Comparison of ENCODE assay signal across 1 cellular context in the genomic region with DNA sequence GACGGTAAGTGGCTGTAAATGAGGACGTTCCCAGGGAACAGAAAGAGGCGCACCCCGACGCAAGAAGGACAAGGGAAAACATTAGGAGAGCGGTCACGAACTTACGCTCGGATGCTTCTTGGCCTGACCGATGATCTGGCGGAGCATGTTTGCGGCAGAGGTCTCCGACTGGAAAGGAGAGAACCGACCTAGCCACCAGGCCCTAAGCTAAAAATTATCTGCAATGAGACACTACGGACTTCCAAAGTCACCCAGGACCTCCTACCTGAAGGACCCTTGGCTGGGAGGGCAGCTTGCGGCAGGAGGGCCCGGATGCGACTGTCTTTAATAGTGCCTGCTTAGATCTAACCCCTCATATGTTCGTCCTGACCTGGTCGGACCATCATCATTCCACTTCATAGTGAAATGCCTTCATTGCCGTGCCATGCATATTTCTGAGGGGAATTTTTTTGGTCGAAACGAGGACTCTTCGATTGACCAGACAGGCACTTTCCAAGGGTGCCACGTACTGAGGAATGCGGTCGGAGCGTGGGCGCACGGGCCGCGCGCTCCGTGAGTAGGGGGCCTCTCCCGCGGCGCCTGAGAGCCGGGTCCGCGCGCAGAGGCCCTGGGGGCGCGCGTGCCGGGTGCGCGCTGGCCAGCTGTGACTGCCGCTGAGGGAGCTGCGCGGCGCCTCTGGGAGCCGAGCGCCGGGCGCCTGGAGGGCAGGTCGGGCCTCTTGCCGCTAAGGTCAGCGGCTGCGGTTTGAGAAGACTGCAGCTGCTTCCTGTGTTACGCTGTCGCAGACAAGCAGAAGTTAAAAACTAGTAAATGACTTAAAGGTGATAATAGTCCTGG.
TF ChIP-seq lines count a peak whose summit lies in the region.

No MANE protein-coding gene starts in this region.

TF ChIP-seq in HepG2, 621 proteins besides CTCF, POLR2A, EP300 and RAD21 (continued from another document and continues in another):
- TF ChIP-seq, protein P1, sequence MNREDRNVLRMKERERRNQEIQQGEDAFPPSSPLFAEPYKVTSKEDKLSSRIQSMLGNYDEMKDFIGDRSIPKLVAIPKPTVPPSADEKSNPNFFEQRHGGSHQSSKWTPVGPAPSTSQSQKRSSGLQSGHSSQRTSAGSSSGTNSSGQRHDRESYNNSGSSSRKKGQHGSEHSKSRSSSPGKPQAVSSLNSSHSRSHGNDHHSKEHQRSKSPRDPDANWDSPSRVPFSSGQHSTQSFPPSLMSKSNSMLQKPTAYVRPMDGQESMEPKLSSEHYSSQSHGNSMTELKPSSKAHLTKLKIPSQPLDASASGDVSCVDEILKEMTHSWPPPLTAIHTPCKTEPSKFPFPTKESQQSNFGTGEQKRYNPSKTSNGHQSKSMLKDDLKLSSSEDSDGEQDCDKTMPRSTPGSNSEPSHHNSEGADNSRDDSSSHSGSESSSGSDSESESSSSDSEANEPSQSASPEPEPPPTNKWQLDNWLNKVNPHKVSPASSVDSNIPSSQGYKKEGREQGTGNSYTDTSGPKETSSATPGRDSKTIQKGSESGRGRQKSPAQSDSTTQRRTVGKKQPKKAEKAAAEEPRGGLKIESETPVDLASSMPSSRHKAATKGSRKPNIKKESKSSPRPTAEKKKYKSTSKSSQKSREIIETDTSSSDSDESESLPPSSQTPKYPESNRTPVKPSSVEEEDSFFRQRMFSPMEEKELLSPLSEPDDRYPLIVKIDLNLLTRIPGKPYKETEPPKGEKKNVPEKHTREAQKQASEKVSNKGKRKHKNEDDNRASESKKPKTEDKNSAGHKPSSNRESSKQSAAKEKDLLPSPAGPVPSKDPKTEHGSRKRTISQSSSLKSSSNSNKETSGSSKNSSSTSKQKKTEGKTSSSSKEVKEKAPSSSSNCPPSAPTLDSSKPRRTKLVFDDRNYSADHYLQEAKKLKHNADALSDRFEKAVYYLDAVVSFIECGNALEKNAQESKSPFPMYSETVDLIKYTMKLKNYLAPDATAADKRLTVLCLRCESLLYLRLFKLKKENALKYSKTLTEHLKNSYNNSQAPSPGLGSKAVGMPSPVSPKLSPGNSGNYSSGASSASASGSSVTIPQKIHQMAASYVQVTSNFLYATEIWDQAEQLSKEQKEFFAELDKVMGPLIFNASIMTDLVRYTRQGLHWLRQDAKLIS (CRISPR knock-in tag; IDR thresholded peaks at IDR 0.05), result peak; percentile 42; the same call in 1 of the 2 replicates
- TF ChIP-seq CHD4 (IDR thresholded peaks at IDR 0.05; ENCODE audit: borderline replicate concordance, low read length) (no peak), MED8 (CRISPR knock-in tag; IDR thresholded peaks at IDR 0.05; ENCODE audit: insufficient replicate concordance) (no peak), TBX2 (CRISPR knock-in tag; IDR thresholded peaks at IDR 0.05; ENCODE audit: borderline replicate concordance) (peak; percentile 3; the same call in 1 of the 2 replicates), ZFP62 (CRISPR knock-in tag; IDR thresholded peaks at IDR 0.05) (no peak), RBFOX2 (IDR thresholded peaks at IDR 0.05; ENCODE audit: low read depth, low read length) (peak; percentile 96), NFATC3 (CRISPR knock-in tag; IDR thresholded peaks at IDR 0.05) (no peak), SALL1 (CRISPR knock-in tag; IDR thresholded peaks at IDR 0.05) (peak; percentile 78), SIN3B (IDR thresholded peaks at IDR 0.05; ENCODE audit: low read length) (no peak), FOXP1 (IDR thresholded peaks at IDR 0.05) (no peak), FOXP1 (CRISPR knock-in tag; IDR thresholded peaks at IDR 0.05) (no peak), FOXM1 (CRISPR knock-in tag; IDR thresholded peaks at IDR 0.05) (no peak), ZNF143 (CRISPR knock-in tag; IDR thresholded peaks at IDR 0.05) (peak; percentile 50), ZSCAN9 (CRISPR knock-in tag; IDR thresholded peaks at IDR 0.05; ENCODE audit: borderline replicate concordance) (peak; percentile 41; the same call in 1 of the 2 replicates), AHR (CRISPR knock-in tag; IDR thresholded peaks at IDR 0.05) (peak; percentile 91; the same call in 1 of the 2 replicates), ZNF124 (CRISPR knock-in tag; IDR thresholded peaks at IDR 0.05) (peak; percentile 15; the same call in 1 of the 2 replicates), IKZF1 (IDR thresholded peaks at IDR 0.05) (no peak), NFYB (CRISPR knock-in tag; IDR thresholded peaks at IDR 0.05) (peak; percentile 24; the same call in 1 of the 2 replicates), ATF1 (CRISPR knock-in tag; IDR thresholded peaks at IDR 0.05) (no peak), ZFP82 (CRISPR knock-in tag; IDR thresholded peaks at IDR 0.05; ENCODE audit: borderline replicate concordance) (no peak; the same call in 1 of the 2 replicates), ZNF333 (CRISPR knock-in tag; IDR thresholded peaks at IDR 0.05; ENCODE audit: borderline replicate concordance) (no peak), ZSCAN20 (CRISPR knock-in tag; IDR thresholded peaks at IDR 0.05; ENCODE audit: borderline replicate concordance) (0 out of 2 replicates have a peak, but pooled peaks have one; percentile 63), ZNF549 (CRISPR knock-in tag; IDR thresholded peaks at IDR 0.05) (no peak), RNF2 (conservative IDR thresholded peaks at IDR 0.05; ENCODE audit: low read depth) (no peak)
- TF ChIP-seq, protein P2, sequence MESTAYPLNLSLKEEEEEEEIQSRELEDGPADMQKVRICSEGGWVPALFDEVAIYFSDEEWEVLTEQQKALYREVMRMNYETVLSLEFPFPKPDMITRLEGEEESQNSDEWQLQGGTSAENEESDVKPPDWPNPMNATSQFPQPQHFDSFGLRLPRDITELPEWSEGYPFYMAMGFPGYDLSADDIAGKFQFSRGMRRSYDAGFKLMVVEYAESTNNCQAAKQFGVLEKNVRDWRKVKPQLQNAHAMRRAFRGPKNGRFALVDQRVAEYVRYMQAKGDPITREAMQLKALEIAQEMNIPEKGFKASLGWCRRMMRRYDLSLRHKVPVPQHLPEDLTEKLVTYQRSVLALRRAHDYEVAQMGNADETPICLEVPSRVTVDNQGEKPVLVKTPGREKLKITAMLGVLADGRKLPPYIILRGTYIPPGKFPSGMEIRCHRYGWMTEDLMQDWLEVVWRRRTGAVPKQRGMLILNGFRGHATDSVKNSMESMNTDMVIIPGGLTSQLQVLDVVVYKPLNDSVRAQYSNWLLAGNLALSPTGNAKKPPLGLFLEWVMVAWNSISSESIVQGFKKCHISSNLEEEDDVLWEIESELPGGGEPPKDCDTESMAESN (CRISPR knock-in tag; conservative IDR thresholded peaks at IDR 0.05), result peak; percentile 39; the same call in 1 of the 2 replicates
- TF ChIP-seq, protein P3, sequence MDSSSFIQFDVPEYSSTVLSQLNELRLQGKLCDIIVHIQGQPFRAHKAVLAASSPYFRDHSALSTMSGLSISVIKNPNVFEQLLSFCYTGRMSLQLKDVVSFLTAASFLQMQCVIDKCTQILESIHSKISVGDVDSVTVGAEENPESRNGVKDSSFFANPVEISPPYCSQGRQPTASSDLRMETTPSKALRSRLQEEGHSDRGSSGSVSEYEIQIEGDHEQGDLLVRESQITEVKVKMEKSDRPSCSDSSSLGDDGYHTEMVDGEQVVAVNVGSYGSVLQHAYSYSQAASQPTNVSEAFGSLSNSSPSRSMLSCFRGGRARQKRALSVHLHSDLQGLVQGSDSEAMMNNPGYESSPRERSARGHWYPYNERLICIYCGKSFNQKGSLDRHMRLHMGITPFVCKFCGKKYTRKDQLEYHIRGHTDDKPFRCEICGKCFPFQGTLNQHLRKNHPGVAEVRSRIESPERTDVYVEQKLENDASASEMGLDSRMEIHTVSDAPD (CRISPR knock-in tag; IDR thresholded peaks at IDR 0.05), result no peak
- TF ChIP-seq, protein P4, sequence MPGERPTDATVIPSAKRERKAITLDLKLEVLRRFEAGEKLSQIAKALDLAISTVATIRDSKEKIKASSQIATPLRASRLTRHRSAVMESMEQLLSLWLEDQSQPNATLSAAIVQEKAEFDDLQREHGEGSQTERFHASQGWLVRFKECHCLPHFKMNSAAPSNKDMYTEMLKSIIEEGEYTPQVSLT (CRISPR knock-in tag; IDR thresholded peaks at IDR 0.05; ENCODE audit: borderline replicate concordance, low read depth), result no peak
- TF ChIP-seq, protein P5, sequence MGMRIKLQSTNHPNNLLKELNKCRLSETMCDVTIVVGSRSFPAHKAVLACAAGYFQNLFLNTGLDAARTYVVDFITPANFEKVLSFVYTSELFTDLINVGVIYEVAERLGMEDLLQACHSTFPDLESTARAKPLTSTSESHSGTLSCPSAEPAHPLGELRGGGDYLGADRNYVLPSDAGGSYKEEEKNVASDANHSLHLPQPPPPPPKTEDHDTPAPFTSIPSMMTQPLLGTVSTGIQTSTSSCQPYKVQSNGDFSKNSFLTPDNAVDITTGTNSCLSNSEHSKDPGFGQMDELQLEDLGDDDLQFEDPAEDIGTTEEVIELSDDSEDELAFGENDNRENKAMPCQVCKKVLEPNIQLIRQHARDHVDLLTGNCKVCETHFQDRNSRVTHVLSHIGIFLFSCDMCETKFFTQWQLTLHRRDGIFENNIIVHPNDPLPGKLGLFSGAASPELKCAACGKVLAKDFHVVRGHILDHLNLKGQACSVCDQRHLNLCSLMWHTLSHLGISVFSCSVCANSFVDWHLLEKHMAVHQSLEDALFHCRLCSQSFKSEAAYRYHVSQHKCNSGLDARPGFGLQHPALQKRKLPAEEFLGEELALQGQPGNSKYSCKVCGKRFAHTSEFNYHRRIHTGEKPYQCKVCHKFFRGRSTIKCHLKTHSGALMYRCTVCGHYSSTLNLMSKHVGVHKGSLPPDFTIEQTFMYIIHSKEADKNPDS (CRISPR knock-in tag; IDR thresholded peaks at IDR 0.05), result no peak
- TF ChIP-seq, protein P6, sequence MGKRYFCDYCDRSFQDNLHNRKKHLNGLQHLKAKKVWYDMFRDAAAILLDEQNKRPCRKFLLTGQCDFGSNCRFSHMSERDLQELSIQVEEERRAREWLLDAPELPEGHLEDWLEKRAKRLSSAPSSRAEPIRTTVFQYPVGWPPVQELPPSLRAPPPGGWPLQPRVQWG (CRISPR knock-in tag; IDR thresholded peaks at IDR 0.05; ENCODE audit: borderline replicate concordance, low read depth), result no peak
- TF ChIP-seq, protein P7, sequence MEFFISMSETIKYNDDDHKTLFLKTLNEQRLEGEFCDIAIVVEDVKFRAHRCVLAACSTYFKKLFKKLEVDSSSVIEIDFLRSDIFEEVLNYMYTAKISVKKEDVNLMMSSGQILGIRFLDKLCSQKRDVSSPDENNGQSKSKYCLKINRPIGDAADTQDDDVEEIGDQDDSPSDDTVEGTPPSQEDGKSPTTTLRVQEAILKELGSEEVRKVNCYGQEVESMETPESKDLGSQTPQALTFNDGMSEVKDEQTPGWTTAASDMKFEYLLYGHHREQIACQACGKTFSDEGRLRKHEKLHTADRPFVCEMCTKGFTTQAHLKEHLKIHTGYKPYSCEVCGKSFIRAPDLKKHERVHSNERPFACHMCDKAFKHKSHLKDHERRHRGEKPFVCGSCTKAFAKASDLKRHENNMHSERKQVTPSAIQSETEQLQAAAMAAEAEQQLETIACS (CRISPR knock-in tag; IDR thresholded peaks at IDR 0.05), result peak; percentile 98
- TF ChIP-seq, protein P8, sequence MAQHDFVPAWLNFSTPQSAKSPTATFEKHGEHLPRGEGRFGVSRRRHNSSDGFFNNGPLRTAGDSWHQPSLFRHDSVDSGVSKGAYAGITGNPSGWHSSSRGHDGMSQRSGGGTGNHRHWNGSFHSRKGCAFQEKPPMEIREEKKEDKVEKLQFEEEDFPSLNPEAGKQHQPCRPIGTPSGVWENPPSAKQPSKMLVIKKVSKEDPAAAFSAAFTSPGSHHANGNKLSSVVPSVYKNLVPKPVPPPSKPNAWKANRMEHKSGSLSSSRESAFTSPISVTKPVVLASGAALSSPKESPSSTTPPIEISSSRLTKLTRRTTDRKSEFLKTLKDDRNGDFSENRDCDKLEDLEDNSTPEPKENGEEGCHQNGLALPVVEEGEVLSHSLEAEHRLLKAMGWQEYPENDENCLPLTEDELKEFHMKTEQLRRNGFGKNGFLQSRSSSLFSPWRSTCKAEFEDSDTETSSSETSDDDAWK (CRISPR knock-in tag; IDR thresholded peaks at IDR 0.05), result no peak
- TF ChIP-seq, protein P9, sequence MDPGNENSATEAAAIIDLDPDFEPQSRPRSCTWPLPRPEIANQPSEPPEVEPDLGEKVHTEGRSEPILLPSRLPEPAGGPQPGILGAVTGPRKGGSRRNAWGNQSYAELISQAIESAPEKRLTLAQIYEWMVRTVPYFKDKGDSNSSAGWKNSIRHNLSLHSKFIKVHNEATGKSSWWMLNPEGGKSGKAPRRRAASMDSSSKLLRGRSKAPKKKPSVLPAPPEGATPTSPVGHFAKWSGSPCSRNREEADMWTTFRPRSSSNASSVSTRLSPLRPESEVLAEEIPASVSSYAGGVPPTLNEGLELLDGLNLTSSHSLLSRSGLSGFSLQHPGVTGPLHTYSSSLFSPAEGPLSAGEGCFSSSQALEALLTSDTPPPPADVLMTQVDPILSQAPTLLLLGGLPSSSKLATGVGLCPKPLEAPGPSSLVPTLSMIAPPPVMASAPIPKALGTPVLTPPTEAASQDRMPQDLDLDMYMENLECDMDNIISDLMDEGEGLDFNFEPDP (CRISPR knock-in tag; conservative IDR thresholded peaks at IDR 0.05), result no peak
- TF ChIP-seq, protein P10, sequence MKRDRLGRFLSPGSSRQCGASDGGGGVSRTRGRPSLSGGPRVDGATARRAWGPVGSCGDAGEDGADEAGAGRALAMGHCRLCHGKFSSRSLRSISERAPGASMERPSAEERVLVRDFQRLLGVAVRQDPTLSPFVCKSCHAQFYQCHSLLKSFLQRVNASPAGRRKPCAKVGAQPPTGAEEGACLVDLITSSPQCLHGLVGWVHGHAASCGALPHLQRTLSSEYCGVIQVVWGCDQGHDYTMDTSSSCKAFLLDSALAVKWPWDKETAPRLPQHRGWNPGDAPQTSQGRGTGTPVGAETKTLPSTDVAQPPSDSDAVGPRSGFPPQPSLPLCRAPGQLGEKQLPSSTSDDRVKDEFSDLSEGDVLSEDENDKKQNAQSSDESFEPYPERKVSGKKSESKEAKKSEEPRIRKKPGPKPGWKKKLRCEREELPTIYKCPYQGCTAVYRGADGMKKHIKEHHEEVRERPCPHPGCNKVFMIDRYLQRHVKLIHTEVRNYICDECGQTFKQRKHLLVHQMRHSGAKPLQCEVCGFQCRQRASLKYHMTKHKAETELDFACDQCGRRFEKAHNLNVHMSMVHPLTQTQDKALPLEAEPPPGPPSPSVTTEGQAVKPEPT (CRISPR knock-in tag; IDR thresholded peaks at IDR 0.05; ENCODE audit: low read depth), result no peak
- TF ChIP-seq, protein P11, sequence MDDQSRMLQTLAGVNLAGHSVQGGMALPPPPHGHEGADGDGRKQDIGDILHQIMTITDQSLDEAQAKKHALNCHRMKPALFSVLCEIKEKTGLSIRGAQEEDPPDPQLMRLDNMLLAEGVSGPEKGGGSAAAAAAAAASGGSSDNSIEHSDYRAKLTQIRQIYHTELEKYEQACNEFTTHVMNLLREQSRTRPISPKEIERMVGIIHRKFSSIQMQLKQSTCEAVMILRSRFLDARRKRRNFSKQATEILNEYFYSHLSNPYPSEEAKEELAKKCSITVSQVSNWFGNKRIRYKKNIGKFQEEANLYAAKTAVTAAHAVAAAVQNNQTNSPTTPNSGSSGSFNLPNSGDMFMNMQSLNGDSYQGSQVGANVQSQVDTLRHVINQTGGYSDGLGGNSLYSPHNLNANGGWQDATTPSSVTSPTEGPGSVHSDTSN (CRISPR knock-in tag; IDR thresholded peaks at IDR 0.05; ENCODE audit: borderline replicate concordance), result no peak
- TF ChIP-seq, protein P12, sequence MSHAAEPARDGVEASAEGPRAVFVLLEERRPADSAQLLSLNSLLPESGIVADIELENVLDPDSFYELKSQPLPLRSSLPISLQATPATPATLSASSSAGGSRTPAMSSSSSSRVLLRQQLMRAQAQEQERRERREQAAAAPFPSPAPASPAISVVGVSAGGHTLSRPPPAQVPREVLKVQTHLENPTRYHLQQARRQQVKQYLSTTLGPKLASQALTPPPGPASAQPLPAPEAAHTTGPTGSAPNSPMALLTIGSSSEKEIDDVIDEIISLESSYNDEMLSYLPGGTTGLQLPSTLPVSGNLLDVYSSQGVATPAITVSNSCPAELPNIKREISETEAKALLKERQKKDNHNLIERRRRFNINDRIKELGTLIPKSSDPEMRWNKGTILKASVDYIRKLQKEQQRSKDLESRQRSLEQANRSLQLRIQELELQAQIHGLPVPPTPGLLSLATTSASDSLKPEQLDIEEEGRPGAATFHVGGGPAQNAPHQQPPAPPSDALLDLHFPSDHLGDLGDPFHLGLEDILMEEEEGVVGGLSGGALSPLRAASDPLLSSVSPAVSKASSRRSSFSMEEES (CRISPR knock-in tag; IDR thresholded peaks at IDR 0.05), result peak; percentile 39; the same call in 1 of the 2 replicates
